ENCODE assay signal across 25 cellular contexts in genomic region chr3:175234541-175234940, GRCh38.
A peak's percentile ranks its signal among the peaks of the same experiment; 100 is the strongest.
DNase-seq lines count a peak whose midpoint lies in the region; ATAC-seq, FAIRE-seq and TF ChIP-seq lines count a peak whose summit lies in the region.
"Had no signal": no experiment of that assay in that cellular context is flagged by ENCODE, and none has a peak within 500 bp of the region (broad histone marks: within the 10 kb centered on the region; RNA-seq: fewer than 3 reads in every experiment).

No MANE protein-coding gene starts in this region.

- H3K27me3 ChIP-seq in KMS-11 (ENCODE audit: insufficient read depth, low read depth), result no peaks in the 10 kb centered on the region
- no peaks in the 10 kb centered on the region for H3K27me3 ChIP-seq in MM.1S (replicated peaks; ENCODE audit: insufficient read depth, low read length)
- no peaks in the 10 kb centered on the region for H3K27me3 ChIP-seq in neural cell (ENCODE audit: insufficient read depth, low read depth, low read length)
- H3K27me3 ChIP-seq: BE2C, BLaER1 had no signal

- H3K4me3 ChIP-seq in KMS-11 (IDR thresholded peaks at IDR 0.05; ENCODE audit: insufficient read depth, low read depth, low read length), result no peak overlapping the region
- H3K4me3 ChIP-seq in MM.1S (ENCODE audit: low read length), result no peak overlapping the region
- H3K4me3 ChIP-seq in neural cell (ENCODE audit: low read length), result no peak overlapping the region
- H3K4me3 ChIP-seq in kidney (ENCODE audit: low read length in 2 of 2), result no peak overlapping the region
- H3K4me3 ChIP-seq: BLaER1 had no signal

- no peaks in the 10 kb centered on the region for H3K36me3 ChIP-seq in KMS-11 (ENCODE audit: insufficient read depth)
- H3K36me3 ChIP-seq in MM.1S (replicated peaks; ENCODE audit: insufficient read depth, low read length), result no peaks in the 10 kb centered on the region
- no peaks in the 10 kb centered on the region for H3K36me3 ChIP-seq in neural cell (ENCODE audit: insufficient read depth, low read length)
- H3K36me3 ChIP-seq in kidney (ENCODE audit: control insufficient read depth in 1 of 2, insufficient read depth in 2 of 2, low read length in 2 of 2), result no peaks in the 10 kb centered on the region
- H3K36me3 ChIP-seq: BE2C had no signal

- intact Hi-C loops in head of caudate nucleus (cut with DNase I) (no loop called here), kidney (cut with DNase I) (no loop called here)

- TF ChIP-seq CTCF in KMS-11 (conservative IDR thresholded peaks at IDR 0.05; ENCODE audit: low read depth, low read length) (no peak), MM.1S (IDR thresholded peaks at IDR 0.05; ENCODE audit: low read length) (0 out of 2 replicates have a peak, but pooled peaks have one; percentile 16), neural cell (IDR thresholded peaks at IDR 0.05; ENCODE audit: poor library complexity, severe bottlenecking) (no peak), kidney (IDR thresholded peaks at IDR 0.05; ENCODE audit: borderline replicate concordance, extremely low read depth, insufficient read depth) (no peak)

- H3K79me2 ChIP-seq in KMS-11 (ENCODE audit: insufficient read depth, low read depth) (no peaks in the 10 kb centered on the region), MM.1S (ENCODE audit: low read length) (no peaks in the 10 kb centered on the region), neural cell (replicated peaks; ENCODE audit: insufficient read depth, low read length) (no peaks in the 10 kb centered on the region)

- TF ChIP-seq RAD21 in neural cell (conservative IDR thresholded peaks at IDR 0.05), result no peak

- no peaks in the 10 kb centered on the region for H4K20me1 ChIP-seq in KMS-11 (ENCODE audit: insufficient read depth)
- H4K20me1 ChIP-seq in MM.1S (ENCODE audit: insufficient read depth, low read length), result no peaks in the 10 kb centered on the region
- no peaks in the 10 kb centered on the region for H4K20me1 ChIP-seq in neural cell (ENCODE audit: insufficient read depth)
- H4K20me1 ChIP-seq: BLaER1 had no signal

- peaks cover 25% of the 10 kb centered on the region for H3K4me1 ChIP-seq in KMS-11 (ENCODE audit: low read depth, poor library complexity, severe bottlenecking)
- H3K4me1 ChIP-seq in MM.1S (ENCODE audit: low read length), result peaks cover 15% of the 10 kb centered on the region; the same call in 1 of the 2 replicates
- no peaks in the 10 kb centered on the region for H3K4me1 ChIP-seq in kidney (ENCODE audit: control insufficient read depth in 1 of 2, insufficient read depth in 1 of 2, low read depth in 1 of 2, low read length in 2 of 2)
- H3K4me1 ChIP-seq: BE2C, BLaER1 had no signal

- FAIRE-seq in kidney (lab: Jason Lieb, UNC), result no peak
- FAIRE-seq: GM12891, GM18507 had no signal

- TF ChIP-seq EP300 in neural cell (conservative IDR thresholded peaks at IDR 0.05; ENCODE audit: poor library complexity, severe bottlenecking), result no peak

- H3F3A ChIP-seq in MM.1S (ENCODE audit: insufficient read depth, low read length), result no peaks in the 10 kb centered on the region
- H3F3A ChIP-seq in neural cell (ENCODE audit: insufficient read depth, low read length, poor library complexity, severe bottlenecking), result no peaks in the 10 kb centered on the region

- H3K9me3 ChIP-seq in MM.1S (replicated peaks; ENCODE audit: insufficient read depth, low read length) (no peaks in the 10 kb centered on the region), neural cell (ENCODE audit: low read length) (no peaks in the 10 kb centered on the region), kidney (ENCODE audit: control insufficient read depth in 1 of 2, low read length in 2 of 2) (no peaks in the 10 kb centered on the region)
- H3K9me3 ChIP-seq: BE2C, BLaER1 had no signal

- H2AFZ ChIP-seq in KMS-11 (ENCODE audit: low read depth) (peak overlapping the region; percentile 17; the same call in 1 of the 2 replicates), MM.1S (ENCODE audit: low read length) (no peak overlapping the region), neural cell (ENCODE audit: low read depth, low read length) (no peak overlapping the region)

- no peak for ATAC-seq in GM18498 (IDR thresholded peaks at IDR 0.05; ENCODE audit: unreplicated experiment)

- peak overlapping the region; percentile 40 for H3K4me2 ChIP-seq in KMS-11
- H3K4me2 ChIP-seq in MM.1S (ENCODE audit: low read depth, low read length), result no peak overlapping the region
- no peak overlapping the region for H3K4me2 ChIP-seq in neural cell (ENCODE audit: low read length)
- H3K4me2 ChIP-seq: BLaER1 had no signal

- H3K9me2 ChIP-seq in MM.1S (replicated peaks; ENCODE audit: insufficient read depth, low read length) (no peaks in the 10 kb centered on the region), neural cell (ENCODE audit: insufficient read depth, low read length) (no peaks in the 10 kb centered on the region)

- no peak overlapping the region for H3K9ac ChIP-seq in KMS-11
- no peak overlapping the region for H3K9ac ChIP-seq in MM.1S (ENCODE audit: low read length)
- H3K9ac ChIP-seq in neural cell (ENCODE audit: low read length), result no peak overlapping the region
- no peak overlapping the region for H3K9ac ChIP-seq in kidney (ENCODE audit: low read length in 2 of 2)
- H3K9ac ChIP-seq: BLaER1 had no signal

- DNase-seq in MM.1S (peak; percentile 89), RPMI8226 (peak; percentile 78), head of caudate nucleus (no peak), kidney (no peak)
- DNase-seq: 8988T; ACHN; BE2C; C1 segment of cervical spinal cord; CD4-positive, alpha-beta memory T cell; CD4-positive, CD25-positive, alpha-beta regulatory T cell; CD8-positive, alpha-beta memory T cell; COR-L47; DMS 273 treated with DMSO at 0.1 percent for 48 hours; DMS153; DMS53; DMS79; DND-41; EL; GDM1 had no signal

- H3K27ac ChIP-seq in KMS-11 (peak overlapping the region; percentile 2; the same call in 1 of the 2 replicates), MM.1S (ENCODE audit: low read length) (peak overlapping the region; percentile 2; the same call in 1 of the 2 replicates), neural cell (ENCODE audit: low read length) (peak overlapping the region; percentile 13), kidney (ENCODE audit: low read depth in 2 of 2, low read length in 2 of 2) (no peak overlapping the region)
- H3K27ac ChIP-seq: BLaER1 had no signal

TF ChIP-seq in neural cell, 6 proteins besides CTCF, POLR2A, EP300 and RAD21:
- no peak for TF ChIP-seq TAF1 (IDR thresholded peaks at IDR 0.05; ENCODE audit: low read depth)
- TF ChIP-seq EZH2 (IDR thresholded peaks at IDR 0.05; ENCODE audit: borderline replicate concordance, insufficient read depth, low read length, poor library complexity, severe bottlenecking), result no peak
- TF ChIP-seq SMC3 (conservative IDR thresholded peaks at IDR 0.05; ENCODE audit: poor library complexity), result no peak

Comparison
In these comparisons a context has a peak if more than half of its experiments do, and no peak if none do; other contexts are left out.
1. H3K27ac ChIP-seq: peak in KMS-11 (single experiment), MM.1S (single experiment) and neural cell (single experiment); none in kidney (0 of 2).
2. DNase-seq: peak in MM.1S (single experiment) and RPMI8226 (single experiment); none in head of caudate nucleus (0 of 42) and kidney (single experiment).